Comparison of ENCODE assay signal across 6 cellular contexts in genomic region chr6:154895841-154896240, GRCh38.
"Had no signal": no experiment of that assay in that cellular context is flagged by ENCODE, and none has a peak within 500 bp of the region (broad histone marks: within the 10 kb centered on the region; RNA-seq: fewer than 3 reads in every experiment).

No MANE protein-coding gene starts in this region.

- DNase-seq: GOT3, H7, HFFc6, IMR-90 had no signal

- H3K9me3 Mint-ChIP-seq: HFFc6 had no signal

- H3K4me3 Mint-ChIP-seq: HFFc6 had no signal

- ATAC-seq: HCT116, K562 had no signal

- H3K27ac Mint-ChIP-seq: HFFc6 had no signal
